9 cellular contexts compared by ENCODE assay signal in genomic region chr5:145976431-145977155, GRCh38. TPM values are rescaled to one million over a fixed set of nuclear protein-coding genes. Genes with fewer than 3 reads are reported as not detected.
DNase-seq lines count a peak whose midpoint lies in the region; ATAC-seq, FAIRE-seq and TF ChIP-seq lines count a peak whose summit lies in the region.
"Had no signal": no experiment of that assay in that cellular context is flagged by ENCODE, and none has a peak within 500 bp of the region (broad histone marks: within the 10 kb centered on the region; RNA-seq: fewer than 3 reads in every experiment).

No MANE protein-coding gene starts in this region.

- no peaks in the 10 kb centered on the region for H3K36me3 Mint-ChIP-seq in T-helper 2 cell treated with Interferon-gamma antibody and Interleukin-4, amounts not matched to agents 5 μg/mL and 100 μg/mL, for 36 hours (ENCODE audit: low read depth)

- H3K27me3 Mint-ChIP-seq in T-helper 2 cell treated with Interferon-gamma antibody and Interleukin-4, amounts not matched to agents 5 μg/mL and 100 μg/mL, for 36 hours (ENCODE audit: low read depth), result peaks cover 5% of the 10 kb centered on the region

- H3K9me3 Mint-ChIP-seq in T-helper 2 cell treated with Interferon-gamma antibody and Interleukin-4, amounts not matched to agents 5 μg/mL and 100 μg/mL, for 36 hours, result peaks cover 6% of the 10 kb centered on the region

- H3K4me1 Mint-ChIP-seq in T-helper 2 cell treated with Interferon-gamma antibody and Interleukin-4, amounts not matched to agents 5 μg/mL and 100 μg/mL, for 36 hours (ENCODE audit: low read depth), result no peaks in the 10 kb centered on the region

- ATAC-seq in GM21717 (IDR thresholded peaks at IDR 0.05; ENCODE audit: unreplicated experiment) (peak; percentile 81), esophagus mucosa (peak; percentile 63)
- ATAC-seq: gastroesophageal sphincter had no signal

- no peak for TF ChIP-seq POLR2A in GM12892 (IDR thresholded peaks at IDR 0.05; ENCODE audit: low read depth, low read length)

- no peak for FAIRE-seq in GM12892 (lab: Jason Lieb, UNC)

- H3K4me3 Mint-ChIP-seq in T-helper 2 cell treated with Interferon-gamma antibody and Interleukin-4, amounts not matched to agents 5 μg/mL and 100 μg/mL, for 36 hours, result no peak overlapping the region

- DNase-seq in EL (peak; percentile 72), M059J (ENCODE audit: low read depth) (peak; percentile 84), ecto neural progenitor cell (ENCODE audit: low spot score) (no peak), GM12892 (ENCODE audit: insufficient read length) (no peak)
- DNase-seq in T-helper 2 cell treated with Interferon-gamma antibody and Interleukin-4, amounts not matched to agents 5 μg/mL and 100 μg/mL, for 36 hours (ENCODE audit: low spot score), result no peak
- DNase-seq in stimulated activated CD4-positive, alpha-beta T cell treated with anti-CD3 and anti-CD28 coated beads, Interleukin-4, amount 100 ng/mL, for 4 hours, result no peak

- no peak overlapping the region for H3K27ac Mint-ChIP-seq in T-helper 2 cell treated with Interferon-gamma antibody and Interleukin-4, amounts not matched to agents 5 μg/mL and 100 μg/mL, for 36 hours

RNA-seq across cellular contexts. Expression of gene SH3RF2, which starts 40.2 kb away (rescaled TPM):
- 7.6 and 11.9 TPM in 2 replicates for total RNA-seq in M059J (2014; rRNA removed; shearing (Covaris generic))
- total RNA-seq in esophagus mucosa, result 49.8 TPM
- not detected for polyA plus RNA-seq in GM12892 (2012; ENCODE audit: missing spikeins)

Comparison
In these comparisons a context has a peak if more than half of its experiments do, and no peak if none do; other contexts are left out.
1. DNase-seq: peak in EL (single experiment) and M059J (single experiment); none in T-helper 2 cell treated with Interferon-gamma antibody and Interleukin-4, amounts not matched to agents 5 μg/mL and 100 μg/mL, for 36 hours (single experiment), stimulated activated CD4-positive, alpha-beta T cell treated with anti-CD3 and anti-CD28 coated beads, Interleukin-4, amount 100 ng/mL, for 4 hours (0 of 2), ecto neural progenitor cell (single experiment) and GM12892 (single experiment).